Comparison of ENCODE assay signal across 1 cellular context in genomic region chr2:65170541-65171477, GRCh38.
TF ChIP-seq lines count a peak whose summit lies in the region.
"Not testable (repeated sequence)": the region's sequence is repeated elsewhere in the genome, so short reads cannot be mapped to it uniquely, and the experiment has no call there.

No MANE protein-coding gene starts in this region.

TF ChIP-seq in HepG2, 621 proteins besides CTCF, POLR2A, EP300 and RAD21 (continued from another document):
- peak; percentile 58; the same call in 1 of the 2 replicates for TF ChIP-seq FOXP4 (CRISPR knock-in tag; IDR thresholded peaks at IDR 0.05)
- peak; percentile 39; the same call in 1 of the 2 replicates for TF ChIP-seq HNF4A (CRISPR knock-in tag; IDR thresholded peaks at IDR 0.05)
- 0 out of 2 replicates have a peak, but pooled peaks have one; percentile 56 for TF ChIP-seq SSRP1 (CRISPR knock-in tag; IDR thresholded peaks at IDR 0.05)
- TF ChIP-seq THAP11 (CRISPR knock-in tag; IDR thresholded peaks at IDR 0.05): peak; percentile 23; the same call in 1 of the 2 replicates
- peak; percentile 49; the same call in 1 of the 2 replicates for TF ChIP-seq MED1 (CRISPR knock-in tag; IDR thresholded peaks at IDR 0.05)
- TF ChIP-seq CBFB (CRISPR knock-in tag; IDR thresholded peaks at IDR 0.05): 0 out of 2 replicates have a peak, but pooled peaks have one; percentile 30
- 0 out of 2 replicates have a peak, but pooled peaks have one; percentile 62 for TF ChIP-seq ZSCAN29 (CRISPR knock-in tag; conservative IDR thresholded peaks at IDR 0.05)
- TF ChIP-seq FOXA3 (CRISPR knock-in tag; IDR thresholded peaks at IDR 0.05): peak; percentile 28
- TF ChIP-seq NCOA2 (CRISPR knock-in tag; IDR thresholded peaks at IDR 0.05): peak; percentile 29; the same call in 1 of the 2 replicates
- TF ChIP-seq NR2C2 (CRISPR knock-in tag; IDR thresholded peaks at IDR 0.05; ENCODE audit: borderline replicate concordance): 0 out of 2 replicates have a peak, but pooled peaks have one; percentile 15
- peak; percentile 89 for TF ChIP-seq HNRNPUL1 (IDR thresholded peaks at IDR 0.05; ENCODE audit: low read depth, low read length)
- peak; percentile 75 for TF ChIP-seq ZBTB43 (CRISPR knock-in tag; conservative IDR thresholded peaks at IDR 0.05)
- TF ChIP-seq STAG1 (CRISPR knock-in tag; IDR thresholded peaks at IDR 0.05): 0 out of 2 replicates have a peak, but pooled peaks have one; percentile 9
- peak; percentile 49; the same call in 1 of the 2 replicates for TF ChIP-seq ETV5 (CRISPR knock-in tag; IDR thresholded peaks at IDR 0.05; ENCODE audit: borderline replicate concordance)
- TF ChIP-seq HOXA3 (CRISPR knock-in tag; IDR thresholded peaks at IDR 0.05): 0 out of 2 replicates have a peak, but pooled peaks have one; percentile 14
- TF ChIP-seq NFE2L2 (IDR thresholded peaks at IDR 0.05; ENCODE audit: low read length): 0 out of 2 replicates have a peak, but pooled peaks have one; percentile 28
- TF ChIP-seq NFE2 (CRISPR knock-in tag; IDR thresholded peaks at IDR 0.05): 0 out of 2 replicates have a peak, but pooled peaks have one; percentile 42
- TF ChIP-seq HDAC1 (CRISPR knock-in tag; IDR thresholded peaks at IDR 0.05): 0 out of 2 replicates have a peak, but pooled peaks have one; percentile 19
- peak; percentile 55; the same call in 1 of the 2 replicates for TF ChIP-seq HDAC2 (CRISPR knock-in tag; IDR thresholded peaks at IDR 0.05)
- TF ChIP-seq TEAD3 (CRISPR knock-in tag; optimal IDR thresholded peaks at IDR 0.05; ENCODE audit: borderline replicate concordance): peak; percentile 29
- 0 out of 2 replicates have a peak, but pooled peaks have one; percentile 27 for TF ChIP-seq DRAP1 (CRISPR knock-in tag; IDR thresholded peaks at IDR 0.05)
- TF ChIP-seq PPARG (CRISPR knock-in tag; conservative IDR thresholded peaks at IDR 0.05): peak; percentile 76
- TF ChIP-seq POGK (CRISPR knock-in tag; conservative IDR thresholded peaks at IDR 0.05): 0 out of 2 replicates have a peak, but pooled peaks have one; percentile 23
- TF ChIP-seq CEBPG (CRISPR knock-in tag; IDR thresholded peaks at IDR 0.05): peak; percentile 86
- 0 out of 2 replicates have a peak, but pooled peaks have one; percentile 30 for TF ChIP-seq SMAD3 (CRISPR knock-in tag; IDR thresholded peaks at IDR 0.05)
- not testable (repeated sequence) for TF ChIP-seq SOX13 (IDR thresholded peaks at IDR 0.05)
- peak in 1 of 2 experiments; percentile 59; a peak in 1 of 4 replicates for TF ChIP-seq SOX13 (CRISPR knock-in tag; conservative IDR thresholded peaks at IDR 0.05 in 1 of 2, IDR thresholded peaks at IDR 0.05 in 1 of 2)
- TF ChIP-seq ZNF362 (CRISPR knock-in tag; IDR thresholded peaks at IDR 0.05; ENCODE audit: borderline replicate concordance): peak; percentile 65; the same call in 1 of the 2 replicates
- TF ChIP-seq ELF3 (CRISPR knock-in tag; IDR thresholded peaks at IDR 0.05): peak; percentile 43; the same call in 1 of the 2 replicates
- TF ChIP-seq RXRB (CRISPR knock-in tag; IDR thresholded peaks at IDR 0.05; ENCODE audit: borderline replicate concordance): peak; percentile 52; the same call in 1 of the 2 replicates
- 0 out of 2 replicates have a peak, but pooled peaks have one; percentile 36 for TF ChIP-seq THRA (CRISPR knock-in tag; IDR thresholded peaks at IDR 0.05; ENCODE audit: borderline replicate concordance)
